29 cellular contexts compared by ENCODE assay signal in genomic region chr2:51620830-51621229, GRCh38.
DNase-seq lines count a peak whose midpoint lies in the region; ATAC-seq, FAIRE-seq and TF ChIP-seq lines count a peak whose summit lies in the region.
"Had no signal": no experiment of that assay in that cellular context is flagged by ENCODE, and none has a peak within 500 bp of the region (broad histone marks: within the 10 kb centered on the region; RNA-seq: fewer than 3 reads in every experiment).

No MANE protein-coding gene starts in this region.

- peaks cover 11% of the 10 kb centered on the region for H3K9me3 Mint-ChIP-seq in stimulated activated memory B cell treated with anti-CD40 and anti-IgM and Interleukin-4, amounts not matched to agents 10 μg/mL and 1 μg/mL and 100 μg/mL, for 72 hours

- H3K4me2 ChIP-seq in HepG2 (ENCODE audit: low read depth, low read length), result no peak overlapping the region
- H3K4me2 ChIP-seq: A549 had no signal

- no peaks in the 10 kb centered on the region for H3K4me1 Mint-ChIP-seq in stimulated activated memory B cell treated with anti-CD40 and anti-IgM and Interleukin-4, amounts not matched to agents 10 μg/mL and 1 μg/mL and 100 μg/mL, for 72 hours
- H3K4me1 Mint-ChIP-seq: activated naive CD8-positive, alpha-beta T cell treated with anti-CD3 and anti-CD28 coated beads for 36 hours; brain; H9; T-helper 17 cell had no signal

- in situ Hi-C loops in HepG2 (cut with HindIII; ENCODE audit: extremely low pct_ligation_motif_present, low pct_unique_long_range_greater_than_20kb), result no loop called here

- H3K27ac ChIP-seq in HepG2 (ENCODE audit: extremely low read length, insufficient read depth, low read length) (no peak overlapping the region), right lobe of liver (no peak overlapping the region), esophagus muscularis mucosa (replicated peaks in 1 of 4) (no peak overlapping the region)
- H3K27ac ChIP-seq: A549, left lung, pancreas, skin epidermis had no signal

- H3K9ac ChIP-seq in HepG2 (ENCODE audit: insufficient read depth, low read depth, low read length) (no peak overlapping the region), adipocyte (ENCODE audit: low read length) (no peak overlapping the region)

- H3K4me1 ChIP-seq in HepG2 (ENCODE audit: insufficient read depth, low read length) (no peaks in the 10 kb centered on the region), right lobe of liver (no peaks in the 10 kb centered on the region), adipocyte (ENCODE audit: control insufficient read depth, insufficient read depth, low read length) (no peaks in the 10 kb centered on the region), esophagus muscularis mucosa (no peaks in the 10 kb centered on the region)
- H3K4me1 ChIP-seq: A549, left lung, pancreas had no signal

- no peak overlapping the region for H3K27ac Mint-ChIP-seq in stimulated activated memory B cell treated with anti-CD40 and anti-IgM and Interleukin-4, amounts not matched to agents 10 μg/mL and 1 μg/mL and 100 μg/mL, for 72 hours
- H3K27ac Mint-ChIP-seq: activated naive CD8-positive, alpha-beta T cell treated with anti-CD3 and anti-CD28 coated beads for 36 hours; brain; CD4-positive, alpha-beta T cell; H9; T-helper 17 cell; type B pancreatic cell had no signal

- H3K27me3 Mint-ChIP-seq in stimulated activated memory B cell treated with anti-CD40 and anti-IgM and Interleukin-4, amounts not matched to agents 10 μg/mL and 1 μg/mL and 100 μg/mL, for 72 hours, result no peaks in the 10 kb centered on the region
- H3K27me3 Mint-ChIP-seq: activated naive CD8-positive, alpha-beta T cell treated with anti-CD3 and anti-CD28 coated beads for 36 hours; brain; CD4-positive, alpha-beta T cell; T-helper 17 cell; type B pancreatic cell had no signal

- CTCF ChIA-PET in HepG2 (lab: Yijun Ruan, JAX; ENCODE audit: low intra/inter-chr PET ratio, low total read pairs), result no interaction called here

- TF ChIP-seq POLR2A in HepG2 (IDR thresholded peaks at IDR 0.05; ENCODE audit: insufficient read depth in 1 of 2, low read depth in 2 of 2, low read length in 2 of 2), result no peak
- no peak for TF ChIP-seq POLR2A in right lobe of liver (IDR thresholded peaks at IDR 0.05)
- TF ChIP-seq POLR2A in esophagus muscularis mucosa (IDR thresholded peaks at IDR 0.05; ENCODE audit: low read depth), result no peak

- no peak overlapping the region for H3K4me3 Mint-ChIP-seq in stimulated activated memory B cell treated with anti-CD40 and anti-IgM and Interleukin-4, amounts not matched to agents 10 μg/mL and 1 μg/mL and 100 μg/mL, for 72 hours
- H3K4me3 Mint-ChIP-seq: activated naive CD8-positive, alpha-beta T cell treated with anti-CD3 and anti-CD28 coated beads for 36 hours; brain; CD4-positive, alpha-beta T cell; H9; T-helper 17 cell; type B pancreatic cell had no signal

- intact Hi-C loops in HepG2 (cut with micrococcal nuclease; ENCODE audit: unreplicated experiment) (no loop called here), right lobe of liver (cut with DNase I) (no loop called here), esophagus muscularis mucosa (cut with DNase I) (no loop called here)

- WGBS in HepG2 (ENCODE audit: low lambda C conversion rate), result 10% methylated on average over 1 of the region's 1 CpG
- WGBS in right lobe of liver (ENCODE audit: insufficient coverage, low coverage, low lambda C conversion rate, missing lambda C conversion rate), result 64% methylated on average over 1 of the region's 1 CpG
- 82% methylated on average over 1 of the region's 1 CpG for WGBS in esophagus muscularis mucosa

- FAIRE-seq in HepG2 (lab: Jason Lieb, UNC), result no peak
- FAIRE-seq: A549, pancreas had no signal

- H3K79me2 ChIP-seq in HepG2 (ENCODE audit: insufficient read depth, low read length), result no peaks in the 10 kb centered on the region

- no peak for DNase-seq in HepG2 (ENCODE audit: low spot score)
- no peak for DNase-seq in right lobe of liver
- peak; percentile 4 for DNase-seq in adipocyte (ENCODE audit: low read depth)
- peak; percentile 10 for DNase-seq in glomerular endothelial cell (ENCODE audit: extremely low read depth, low read depth, low spot score)
- DNase-seq in esophagus muscularis mucosa (ENCODE audit: extremely low spot score), result no peak
- DNase-seq: activated CD4-positive, alpha-beta T cell treated with anti-CD3 and anti-CD28 coated beads, Interleukin-2, amount 50 U/mL, for 1 hour; activated CD4-positive, CD25-positive, alpha-beta regulatory T cell; activated effector memory CD4-positive, alpha-beta T cell treated with anti-CD3 and anti-CD28 coated beads, Interleukin-2, amount 50 U/mL, for 16 hours; activated naive CD8-positive, alpha-beta T cell treated with anti-CD3 and anti-CD28 coated beads for 36 hours; activated T-cell treated with anti-CD3 and anti-CD28 coated beads, Interleukin-2, amount 50 U/mL, for 1 hour; AML-193; CD4-positive, alpha-beta T cell; H9; left lung; mesenchymal stem cell; NCI-H1105; NCI-H187 treated with DMSO at 0.1 percent for 48 hours; NCI-H524 treated with DMSO at 0.1 percent for 48 hours; pancreas; SHP77; stimulated activated naive CD4-positive, alpha-beta T cell; T-helper 17 cell had no signal

- H3K27me3 ChIP-seq in HepG2 (ENCODE audit: control insufficient read depth in 1 of 2, insufficient read depth in 2 of 2, low read length in 2 of 2) (no peaks in the 10 kb centered on the region), right lobe of liver (no peaks in the 10 kb centered on the region), adipocyte (replicated peaks; ENCODE audit: control insufficient read depth, insufficient read depth, low read length) (no peaks in the 10 kb centered on the region), esophagus muscularis mucosa (no peaks in the 10 kb centered on the region)
- H3K27me3 ChIP-seq: left lung, pancreas had no signal

- TF ChIP-seq RAD21 in HepG2 (CRISPR knock-in tag; IDR thresholded peaks at IDR 0.05), result no peak

- H2AFZ ChIP-seq in HepG2 (ENCODE audit: low read length), result no peak overlapping the region

- TF ChIP-seq EP300 in HepG2 (IDR thresholded peaks at IDR 0.05; ENCODE audit: low read depth in 2 of 2, low read length in 2 of 2) (no peak), HepG2 (CRISPR knock-in tag; IDR thresholded peaks at IDR 0.05; ENCODE audit: borderline replicate concordance) (no peak), esophagus muscularis mucosa (IDR thresholded peaks at IDR 0.05) (no peak)

- TF ChIP-seq CTCF in HepG2 (CRISPR knock-in tag; IDR thresholded peaks at IDR 0.05) (no peak), right lobe of liver (IDR thresholded peaks at IDR 0.05) (no peak), esophagus muscularis mucosa (IDR thresholded peaks at IDR 0.05) (no peak)

- H3K36me3 ChIP-seq in HepG2 (replicated peaks in 1 of 2; ENCODE audit: control insufficient read depth in 1 of 2, insufficient read depth in 2 of 2, low read length in 2 of 2), result no peaks in the 10 kb centered on the region
- H3K36me3 ChIP-seq in right lobe of liver, result no peaks in the 10 kb centered on the region
- H3K36me3 ChIP-seq in adipocyte (ENCODE audit: control insufficient read depth, insufficient read depth, low read length, severe bottlenecking), result no peaks in the 10 kb centered on the region
- no peaks in the 10 kb centered on the region for H3K36me3 ChIP-seq in esophagus muscularis mucosa
- H3K36me3 ChIP-seq: left lung, pancreas had no signal

- H3K9me3 ChIP-seq in HepG2 (ENCODE audit: low read length), result peaks cover 69% of the 10 kb centered on the region
- no peaks in the 10 kb centered on the region for H3K9me3 ChIP-seq in right lobe of liver
- H3K9me3 ChIP-seq in adipocyte (ENCODE audit: control insufficient read depth, low read length), result no peaks in the 10 kb centered on the region
- no peaks in the 10 kb centered on the region for H3K9me3 ChIP-seq in esophagus muscularis mucosa
- H3K9me3 ChIP-seq: pancreas had no signal

- H3K4me3 ChIP-seq in HepG2 (replicated peaks in 1 of 3; ENCODE audit: insufficient read depth in 1 of 3, low read depth in 2 of 3, low read length in 3 of 3), result no peak overlapping the region
- H3K4me3 ChIP-seq in right lobe of liver, result no peak overlapping the region
- H3K4me3 ChIP-seq in adipocyte (ENCODE audit: low read length), result no peak overlapping the region
- no peak overlapping the region for H3K4me3 ChIP-seq in esophagus muscularis mucosa
- H3K4me3 ChIP-seq: A549, left lung, pancreas, skin epidermis had no signal

- ATAC-seq in HepG2, result no peak
- no peak for ATAC-seq in right lobe of liver
- ATAC-seq in GM18867 (IDR thresholded peaks at IDR 0.05; ENCODE audit: unreplicated experiment), result no peak
- ATAC-seq in GM19328 (IDR thresholded peaks at IDR 0.05; ENCODE audit: unreplicated experiment), result no peak
- ATAC-seq in stimulated activated memory B cell treated with anti-CD40 and anti-IgM and Interleukin-4, amounts not matched to agents 10 μg/mL and 1 μg/mL and 100 μg/mL, for 72 hours, result no peak
- ATAC-seq: A549, left lung, pancreas, T-helper 17 cell had no signal

- no peaks in the 10 kb centered on the region for H4K20me1 ChIP-seq in HepG2 (ENCODE audit: insufficient read depth, low read length)

- BruUV-seq in HepG2 (replicated peaks; lab: Mats Ljungman, UMichigan), result no TSS peak

- H3K36me3 Mint-ChIP-seq in stimulated activated memory B cell treated with anti-CD40 and anti-IgM and Interleukin-4, amounts not matched to agents 10 μg/mL and 1 μg/mL and 100 μg/mL, for 72 hours, result no peaks in the 10 kb centered on the region
- H3K36me3 Mint-ChIP-seq: activated naive CD8-positive, alpha-beta T cell treated with anti-CD3 and anti-CD28 coated beads for 36 hours; brain; type B pancreatic cell had no signal

- POLR2A ChIA-PET in HepG2 (lab: Yijun Ruan, JAX), result no interaction called here

TF ChIP-seq in HepG2, 621 proteins besides CTCF, POLR2A, EP300 and RAD21:
- TF ChIP-seq ATF7 (IDR thresholded peaks at IDR 0.05) (peak; percentile 24; the same call in 1 of the 2 replicates), ATF7 (CRISPR knock-in tag; IDR thresholded peaks at IDR 0.05) (no peak), SMAD9 (CRISPR knock-in tag; IDR thresholded peaks at IDR 0.05) (no peak)

Comparison
In these comparisons a context has a peak if more than half of its experiments do, and no peak if none do; other contexts are left out.
1. DNase-seq: peak in adipocyte (single experiment) and glomerular endothelial cell (single experiment); none in HepG2 (single experiment), right lobe of liver (0 of 3) and esophagus muscularis mucosa (single experiment).